In genomic region chr2:219688560-219689445, GRCh38 we compare ENCODE assay signal across 9 cellular contexts.
DNase-seq lines count a peak whose midpoint lies in the region; FAIRE-seq and TF ChIP-seq lines count a peak whose summit lies in the region.
"Had no signal": no experiment of that assay in that cellular context is flagged by ENCODE, and none has a peak within 500 bp of the region (broad histone marks: within the 10 kb centered on the region; RNA-seq: fewer than 3 reads in every experiment).

No MANE protein-coding gene starts in this region.

- peak overlapping the region; percentile 83 for H3K18ac ChIP-seq in trophoblast cell (ENCODE audit: low read length)

- no CpG with 5 or more reads among the region's 23 CpGs for WGBS in trophoblast cell (ENCODE audit: extremely low coverage, insufficient coverage, insufficient read length)

- H3K9me3 Mint-ChIP-seq in CD8-positive, alpha-beta memory T cell, result peaks cover 0 to 3% (median 0%) of the 10 kb centered on the region in 5 donors

- no peak overlapping the region for H3K23ac ChIP-seq in trophoblast cell (ENCODE audit: low read length)

- H3K27ac Mint-ChIP-seq in CD8-positive, alpha-beta memory T cell, result no peak overlapping the region

- no peaks in the 10 kb centered on the region for H3K36me3 Mint-ChIP-seq in CD8-positive, alpha-beta memory T cell

- peak overlapping the region in 1 of 7 donors; percentile 74 for H3K4me3 Mint-ChIP-seq in CD8-positive, alpha-beta memory T cell

- DNase-seq in GM04503 (ENCODE audit: low read depth) (peak; percentile 98), SJSA1 (ENCODE audit: low read depth in 1 of 2, low spot score in 2 of 2) (peak; percentile 97), fibroblast of mammary gland (ENCODE audit: low read depth) (peak; percentile 71), trophoblast cell (peak; percentile 97 to 98), D721Med (ENCODE audit: insufficient read length, low spot score) (no peak), NCI-H2196 treated with DMSO at 0.1 percent for 48 hours (lab: John Stamatoyannopoulos, UW; ENCODE audit: unreplicated experiment) (no peak)
- no peak for DNase-seq in activated naive CD4-positive, alpha-beta T cell treated with Interleukin-2 at 50 U/mL for 16 hours
- DNase-seq in CD8-positive, alpha-beta memory T cell, result no peak

- peaks cover 4% of the 10 kb centered on the region for H3K79me2 ChIP-seq in trophoblast cell (ENCODE audit: control insufficient read depth, insufficient read depth, low read length, poor library complexity)

- peaks cover 41% of the 10 kb centered on the region for H3K79me1 ChIP-seq in trophoblast cell (ENCODE audit: low read length)

- POLR2A ChIA-PET in CD8-positive, alpha-beta memory T cell (lab: Charles Lee), result no interaction called here

- H3K9me3 ChIP-seq in SJSA1 (replicated peaks) (no peaks in the 10 kb centered on the region), trophoblast cell (ENCODE audit: insufficient read depth, low read depth, low read length) (no peaks in the 10 kb centered on the region)
- H3K9me3 ChIP-seq in CD8-positive, alpha-beta memory T cell (ENCODE audit: low read length), result no peaks in the 10 kb centered on the region
- H3K9me3 ChIP-seq: body of pancreas had no signal

- H4K12ac ChIP-seq in trophoblast cell (ENCODE audit: low read depth, low read length), result no peak overlapping the region

- H3K4me1 Mint-ChIP-seq in CD8-positive, alpha-beta memory T cell, result peaks cover 7 to 13% (median 10%) of the 10 kb centered on the region in 3 donors

- TF ChIP-seq CTCF in fibroblast of mammary gland (conservative IDR thresholded peaks at IDR 0.05; ENCODE audit: control insufficient read depth, insufficient read depth, low read depth, low read length), result no peak
- no peak for TF ChIP-seq CTCF in D721Med (IDR thresholded peaks at IDR 0.05; ENCODE audit: insufficient read depth, missing control alignments)

- peak overlapping the region; percentile 71 for H3K14ac ChIP-seq in trophoblast cell (ENCODE audit: low read length)

- peak overlapping the region; percentile 26 for H2AFZ ChIP-seq in trophoblast cell (ENCODE audit: insufficient read depth, low read length, poor library complexity)

- CTCF ChIA-PET in CD8-positive, alpha-beta memory T cell (lab: Charles Lee), result interaction anchor here (0.8 to 1.3 kb wide), 3 partner anchors 11 to 56 kb away, joined by 3 read pairs; no protein-coding TSS in a partner anchor

- H3K4me3 ChIP-seq in SJSA1 (peak overlapping the region; percentile 8), fibroblast of mammary gland (ENCODE audit: control insufficient read depth, low read depth, low read length) (no peak overlapping the region), trophoblast cell (ENCODE audit: low read depth, low read length) (no peak overlapping the region)
- no peak overlapping the region for H3K4me3 ChIP-seq in CD8-positive, alpha-beta memory T cell (ENCODE audit: low read length)
- H3K4me3 ChIP-seq: body of pancreas had no signal

- H2BK5ac ChIP-seq in trophoblast cell (ENCODE audit: low read depth, low read length, poor library complexity), result peak overlapping the region; percentile 89

- H3K4ac ChIP-seq in trophoblast cell (ENCODE audit: low read depth, low read length), result peak overlapping the region; percentile 46

- H4K8ac ChIP-seq in trophoblast cell (ENCODE audit: low read depth, low read length), result peak overlapping the region; percentile 65

- no peak overlapping the region for H3K9ac ChIP-seq in trophoblast cell (ENCODE audit: low read length)

- H3K4me2 ChIP-seq in trophoblast cell (ENCODE audit: low read length), result peak overlapping the region; percentile 30

- no peak for FAIRE-seq in D721Med (lab: Jason Lieb, UNC)

- H4K91ac ChIP-seq in trophoblast cell (ENCODE audit: low read depth, low read length), result peak overlapping the region; percentile 88

- peak overlapping the region; percentile 58 for H2AK5ac ChIP-seq in trophoblast cell (ENCODE audit: low read length)

- peak overlapping the region; percentile 95 for H3K27ac ChIP-seq in SJSA1
- H3K27ac ChIP-seq in trophoblast cell (ENCODE audit: low read depth, low read length), result peak overlapping the region; percentile 87
- H3K27ac ChIP-seq in CD8-positive, alpha-beta memory T cell (ENCODE audit: low read depth, low read length), result no peak overlapping the region
- H3K27ac ChIP-seq: body of pancreas had no signal

- H2BK120ac ChIP-seq in trophoblast cell (ENCODE audit: insufficient read depth, low read length, poor library complexity), result peak overlapping the region; percentile 94

- no peaks in the 10 kb centered on the region for H3K27me3 ChIP-seq in SJSA1 (replicated peaks)
- H3K27me3 ChIP-seq in trophoblast cell (ENCODE audit: insufficient read depth, low read length), result no peaks in the 10 kb centered on the region
- no peaks in the 10 kb centered on the region for H3K27me3 ChIP-seq in CD8-positive, alpha-beta memory T cell (ENCODE audit: insufficient read depth, low read length, poor library complexity, severe bottlenecking)
- H3K27me3 ChIP-seq: body of pancreas had no signal

- peaks cover 31 to 67% of the 10 kb centered on the region in 2 donors for H3K27me3 Mint-ChIP-seq in CD8-positive, alpha-beta memory T cell

- H3K4me1 ChIP-seq in SJSA1 (replicated peaks), result peaks cover 55% of the 10 kb centered on the region
- H3K4me1 ChIP-seq in trophoblast cell (ENCODE audit: control insufficient read depth in 1 of 2, insufficient read depth in 2 of 2, low read length in 2 of 2), result peaks cover 22 to 23% of the 10 kb centered on the region in 2 experiments
- H3K4me1 ChIP-seq in CD8-positive, alpha-beta memory T cell (ENCODE audit: insufficient read depth, low read length), result peaks cover 4% of the 10 kb centered on the region

- H2BK12ac ChIP-seq in trophoblast cell (ENCODE audit: low read length), result peak overlapping the region; percentile 98

- no peaks in the 10 kb centered on the region for H3K36me3 ChIP-seq in SJSA1
- no peaks in the 10 kb centered on the region for H3K36me3 ChIP-seq in trophoblast cell (ENCODE audit: control insufficient read depth in 1 of 2, insufficient read depth in 2 of 2, low read length in 2 of 2)
- H3K36me3 ChIP-seq in CD8-positive, alpha-beta memory T cell (ENCODE audit: insufficient read depth, low read length), result no peaks in the 10 kb centered on the region

Comparison
In these comparisons a context has a peak if more than half of its experiments do, and no peak if none do; other contexts are left out.
1. DNase-seq: peak in GM04503 (single experiment), SJSA1 (2 of 2), fibroblast of mammary gland (single experiment) and trophoblast cell (2 of 2); none in activated naive CD4-positive, alpha-beta T cell treated with Interleukin-2 at 50 U/mL for 16 hours (single experiment), CD8-positive, alpha-beta memory T cell (0 of 5), D721Med (single experiment) and NCI-H2196 treated with DMSO at 0.1 percent for 48 hours (single experiment).